ENCODE assay signal across 8 cellular contexts in genomic region chrX:130401415-130402210, GRCh38. TPM values are rescaled to one million over a fixed set of nuclear protein-coding genes. Genes with fewer than 3 reads are reported as not detected.
A peak's percentile ranks its signal among the peaks of the same experiment; 100 is the strongest.
DNase-seq lines count a peak whose midpoint lies in the region; ATAC-seq and TF ChIP-seq lines count a peak whose summit lies in the region.

RBMX2 (plus strand) TSS chrX:130401987; CDS start chrX:130402033, 46 bp downstream.

- DNase-seq in AG20443 (ENCODE audit: low spot score): peak; percentile 99
- DNase-seq in NCI-H345 treated with DMSO at 0.1 percent for 48 hours (lab: John Stamatoyannopoulos, UW; ENCODE audit: unreplicated experiment): peak; percentile 63
- DNase-seq in activated CD4-positive, alpha-beta T cell treated with anti-CD3 and anti-CD28 coated beads for 24 hours (ENCODE audit: low read depth in 2 of 2): peak; percentile 38 to 47
- no peak for DNase-seq in chondrocyte (ENCODE audit: low spot score)
- DNase-seq in kidney epithelial cell (ENCODE audit: low read depth): peak; percentile 14
- peak; percentile 23 to 39 for DNase-seq in stimulated activated CD4-positive, alpha-beta T cell treated with anti-CD3 and anti-CD28 coated beads, Interleukin-1b, Interleukin-23, amount 100 ng/mL, for 1 hour (ENCODE audit: low read depth in 2 of 2)

- peaks cover 4% of the 10 kb centered on the region for H3K27me3 Mint-ChIP-seq in chondrocyte (ENCODE audit: low read depth)

- peaks cover 11% of the 10 kb centered on the region for H3K4me1 Mint-ChIP-seq in chondrocyte (ENCODE audit: low read depth)

- H3K9me3 Mint-ChIP-seq in chondrocyte (ENCODE audit: low read depth): no peaks in the 10 kb centered on the region

- no peaks in the 10 kb centered on the region for H3K36me3 ChIP-seq in kidney epithelial cell (ENCODE audit: control insufficient read depth, insufficient read depth, low read length)

- ATAC-seq in GM19023 (IDR thresholded peaks at IDR 0.05; ENCODE audit: unreplicated experiment) (peak; percentile 94), HG03196 (IDR thresholded peaks at IDR 0.05; ENCODE audit: unreplicated experiment) (peak; percentile 90)

- H3K4me3 Mint-ChIP-seq in chondrocyte (ENCODE audit: unreplicated experiment): peak within 1 kb of the TSS; percentile 79

- TF ChIP-seq CTCF in chondrocyte (IDR thresholded peaks at IDR 0.05) (no peak), kidney epithelial cell (IDR thresholded peaks at IDR 0.05; ENCODE audit: insufficient read depth, low read length, poor library complexity, severe bottlenecking) (no peak)

- no peaks in the 10 kb centered on the region for H3K27me3 ChIP-seq in kidney epithelial cell (ENCODE audit: control insufficient read depth, insufficient read depth, low read length)

- H3K27ac Mint-ChIP-seq in chondrocyte (ENCODE audit: unreplicated experiment): peak within 1 kb of the TSS; percentile 88

- H3K4me3 ChIP-seq in kidney epithelial cell (ENCODE audit: low read depth, low read length): peak within 1 kb of the TSS; percentile 86

- no peaks in the 10 kb centered on the region for H3K36me3 Mint-ChIP-seq in chondrocyte (ENCODE audit: low read depth)

RNA-seq across cellular contexts. Expression of gene RBMX2, which starts in this region (rescaled TPM):
- total RNA-seq in chondrocyte: 16.3 to 16.9 TPM (median 16.3 TPM) in 3 replicates
- 18.9 and 27.7 TPM in 2 replicates for total RNA-seq in kidney epithelial cell
